ENCODE assay signal across 15 cellular contexts in genomic region chr17:34387566-34387965, GRCh38. TPM values are rescaled to one million over a fixed set of nuclear protein-coding genes. Genes with fewer than 3 reads are reported as not detected.
"Had no signal": no experiment of that assay in that cellular context is flagged by ENCODE, and none has a peak within 500 bp of the region (broad histone marks: within the 10 kb centered on the region; RNA-seq: fewer than 3 reads in every experiment).

No MANE protein-coding gene starts in this region.

- H3K79me2 ChIP-seq: hepatocyte had no signal

- ATAC-seq: activated naive CD8-positive, alpha-beta T cell treated with anti-CD3 and anti-CD28 coated beads, Interleukin-2, amount 50 U/mL, for 24 hours; activated T-cell treated with anti-CD3 and anti-CD28 coated beads, Interleukin-2, amount 50 U/mL, for 72 hours; T-cell; WTC11 had no signal

- H3K4me3 ChIP-seq: hepatocyte had no signal

- H2AFZ ChIP-seq: hepatocyte had no signal

- DNase-seq: activated CD4-positive, alpha-beta T cell treated with anti-CD3 and anti-CD28 coated beads, Interleukin-2, amount 10 ng/mL, durations not matched to agents 7 days and 5 days; activated naive CD4-positive, alpha-beta T cell treated with Interleukin-2 at 50 U/mL for 16 hours; activated naive CD8-positive, alpha-beta T cell treated with anti-CD3 and anti-CD28 coated beads, Interleukin-2, amount 50 U/mL, for 24 hours; effector CD8-positive, alpha-beta T cell; stimulated activated CD4-positive, alpha-beta T cell treated with anti-CD3 and anti-CD28 coated beads, Interleukin-4, amount 100 ng/mL, for 1 hour; stimulated activated CD8-positive, alpha-beta memory T cell treated with anti-CD3 and anti-CD28 coated beads, Interleukin-4, amount 100 ng/mL, for 48 hours; T-cell had no signal

- H3K4me2 ChIP-seq: hepatocyte had no signal

- H3K27ac Mint-ChIP-seq: activated T-cell treated with anti-CD3 and anti-CD28 coated beads, Interleukin-2, amount 50 U/mL, for 72 hours; T-cell; WTC11 had no signal

- H3K4me1 Mint-ChIP-seq: WTC11 had no signal

- H3K9me3 Mint-ChIP-seq: activated CD4-positive, alpha-beta T cell treated with anti-CD3 and anti-CD28 coated beads, Interleukin-2, amount 10 ng/mL, durations not matched to agents 7 days and 5 days; activated naive CD8-positive, alpha-beta T cell treated with anti-CD3 and anti-CD28 coated beads, Interleukin-2, amount 50 U/mL, for 24 hours; activated T-cell treated with anti-CD3 and anti-CD28 coated beads, Interleukin-2, amount 50 U/mL, for 72 hours; T-cell; WTC11 had no signal

- H3K27ac ChIP-seq: hepatocyte had no signal

- H3K36me3 Mint-ChIP-seq: T-cell, WTC11 had no signal

- H3K4me3 Mint-ChIP-seq: activated CD4-positive, alpha-beta T cell treated with anti-CD3 and anti-CD28 coated beads, Interleukin-2, amount 10 ng/mL, durations not matched to agents 7 days and 5 days; T-cell; WTC11 had no signal

RNA-seq across cellular contexts. Expression of gene CCL1, which starts 24.5 kb away (rescaled TPM):
- total RNA-seq: activated T-cell treated with anti-CD3 and anti-CD28 coated beads, Interleukin-2, amount 50 U/mL, for 72 hours; astrocyte; hepatocyte; kidney epithelial cell; lower leg skin; mesenteric fat pad; osteocyte; T-cell; WTC11 had no signal

RNA-seq across cellular contexts. Expression of gene CCL13, which starts 31.3 kb away (rescaled TPM):
- total RNA-seq: activated CD4-positive, alpha-beta T cell treated with anti-CD3 and anti-CD28 coated beads, Interleukin-2, amount 10 ng/mL, durations not matched to agents 7 days and 5 days; activated T-cell treated with anti-CD3 and anti-CD28 coated beads, Interleukin-2, amount 50 U/mL, for 72 hours; astrocyte; hepatocyte; kidney epithelial cell; osteocyte; T-cell; WTC11 had no signal
